Comparison of ENCODE assay signal across 22 cellular contexts in the genomic region with DNA sequence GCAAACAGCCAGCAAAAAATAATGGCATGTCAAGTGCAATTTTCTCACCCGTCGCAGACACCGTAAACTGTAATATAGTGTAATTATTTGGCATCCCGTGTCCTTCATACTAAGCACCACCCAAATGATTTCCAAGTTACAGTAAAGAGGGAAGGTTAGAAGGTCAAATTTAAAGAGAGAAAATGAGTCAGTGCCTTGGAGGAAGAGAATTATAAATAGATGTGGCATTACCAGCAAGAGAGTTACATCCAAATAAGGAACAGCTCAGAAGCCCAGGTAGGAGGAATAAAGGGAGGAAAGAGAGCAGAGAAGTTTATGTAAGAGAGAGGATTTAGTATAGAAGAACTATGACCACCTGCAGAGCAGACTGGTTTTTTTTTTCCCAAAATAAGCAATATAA. TPM values are rescaled to one million over a fixed set of nuclear protein-coding genes. Genes with fewer than 3 reads are reported as not detected.
"Had no signal": no experiment of that assay in that cellular context is flagged by ENCODE, and none has a peak within 500 bp of the region (broad histone marks: within the 10 kb centered on the region; RNA-seq: fewer than 3 reads in every experiment).

No MANE protein-coding gene starts in this region.

- H3K4me3 ChIP-seq: left ventricle myocardium inferior, mucosa of descending colon, ovary, psoas muscle, testis had no signal

- ATAC-seq: activated T-cell treated with anti-CD3 and anti-CD28 coated beads, Interleukin-2, amount 50 U/mL, for 72 hours; mucosa of descending colon; naive thymus-derived CD4-positive, alpha-beta T cell; psoas muscle; sciatic nerve; stimulated activated effector memory CD8-positive, alpha-beta T cell treated with anti-CD3 and anti-CD28 coated beads, Interleukin-12 subunit alpha, Interleukin-12 subunit beta, amount 100 ng/mL, for 72 hours had no signal

- DNase-seq: activated CD4-positive, alpha-beta T cell treated with anti-CD3 and anti-CD28 coated beads, Interleukin-2, amount 50 U/mL, for 4 hours; activated effector memory CD4-positive, alpha-beta T cell treated with anti-CD3 and anti-CD28 coated beads, Interleukin-2, amount 50 U/mL, for 16 hours; activated naive CD4-positive, alpha-beta T cell treated with anti-CD3 and anti-CD28 coated beads, Interleukin-2, amount 50 U/mL, for 16 hours; activated T-cell treated with anti-CD3 and anti-CD28 coated beads, Interleukin-2, amount 50 U/mL, for 72 hours; aorta; brain microvascular endothelial cell; effector CD8-positive, alpha-beta T cell; immature natural killer cell; kidney glomerular epithelial cell; left ventricle myocardium inferior; mesenchymal stem cell; mucosa of descending colon; naive thymus-derived CD4-positive, alpha-beta T cell; ovary; psoas muscle; stimulated activated CD4-positive, alpha-beta T cell treated with anti-CD3 and anti-CD28 coated beads, Interleukin-4, amount 100 ng/mL, for 24 hours; testis had no signal

- H3K36me3 ChIP-seq: brain microvascular endothelial cell, left ventricle myocardium inferior, ovary had no signal

- H3K27me3 ChIP-seq: brain microvascular endothelial cell, ovary, testis had no signal

- H3K4me1 ChIP-seq: left ventricle myocardium inferior, psoas muscle, testis had no signal

- H3K9me3 ChIP-seq: left ventricle myocardium inferior, mucosa of descending colon, ovary, psoas muscle, testis had no signal

- H3K27ac ChIP-seq: brain microvascular endothelial cell, left ventricle myocardium inferior, ovary, psoas muscle, testis had no signal

RNA-seq across cellular contexts. Expression of a gene that starts 21.7 kb away (rescaled TPM):
- total RNA-seq: activated CD8-positive, alpha-beta memory T cell treated with anti-CD3 and anti-CD28 coated beads for 36 hours; activated T-cell treated with anti-CD3 and anti-CD28 coated beads, Interleukin-2, amount 50 U/mL, for 72 hours; endothelial cell of umbilical vein; fibroblast of villous mesenchyme; sciatic nerve had no signal
